ENCODE assay signal across 8 cellular contexts in the genomic region with DNA sequence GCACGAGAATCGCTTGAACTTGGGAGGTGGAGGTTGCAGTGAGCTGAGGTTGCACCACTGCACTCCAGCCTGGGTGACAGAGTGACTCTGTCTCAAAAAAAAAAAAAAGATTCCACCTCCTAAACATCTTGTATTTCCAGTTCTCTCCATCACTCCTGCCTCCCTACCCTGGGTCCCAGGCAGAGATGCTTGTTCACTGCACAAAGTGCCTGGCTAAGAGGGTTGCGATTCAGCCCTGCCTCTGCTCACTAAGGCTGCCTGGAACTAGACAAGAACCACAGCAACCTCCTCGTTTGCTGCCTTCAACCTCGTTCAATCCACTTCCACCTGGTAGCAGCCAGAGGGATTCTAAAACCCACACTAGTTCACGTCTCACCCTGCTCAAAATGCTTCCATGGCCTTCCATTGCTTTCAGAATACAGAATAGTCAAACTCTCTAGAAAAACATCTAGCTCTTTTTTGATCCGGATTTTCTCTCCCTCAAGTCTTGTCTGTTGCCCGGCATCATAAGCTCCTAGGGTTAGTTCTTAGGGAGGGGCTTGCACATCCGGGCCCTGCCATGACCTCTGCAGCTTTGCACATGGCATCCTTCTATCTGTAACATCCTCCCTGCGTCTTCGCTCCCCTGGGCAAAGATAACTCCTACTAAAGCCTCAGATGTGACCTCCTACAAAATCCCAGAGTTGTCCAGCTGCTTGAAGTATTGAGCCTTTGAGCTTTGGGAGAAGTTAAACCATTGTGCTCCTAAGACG. TPM values are rescaled to one million over a fixed set of nuclear protein-coding genes. Genes with fewer than 3 reads are reported as not detected.
DNase-seq lines count a peak whose midpoint lies in the region; ATAC-seq and TF ChIP-seq lines count a peak whose summit lies in the region.

No MANE protein-coding gene starts in this region.

- peak overlapping the region; percentile 79 for H3K4me3 ChIP-seq in HUES64 (ENCODE audit: low read length)

- H3K27me3 ChIP-seq in HUES64 (ENCODE audit: insufficient read depth, low read length): no peaks in the 10 kb centered on the region

- peak; percentile 25 for DNase-seq in NCI-H146 (lab: John Stamatoyannopoulos, UW)
- DNase-seq in NCI-H146 treated with DMSO at 0.1 percent for 48 hours (lab: John Stamatoyannopoulos, UW; ENCODE audit: unreplicated experiment): no peak
- DNase-seq in NOMO-1 treated with dmso at 0.1 percent for 144 hours (lab: John Stamatoyannopoulos, UW; ENCODE audit: unreplicated experiment): no peak
- no peak for DNase-seq in hippocampal formation (lab: John Stamatoyannopoulos, UW)

- H3K36me3 Mint-ChIP-seq in activated naive CD8-positive, alpha-beta T cell: peaks cover 6% of the 10 kb centered on the region
- peaks cover 10% of the 10 kb centered on the region for H3K36me3 Mint-ChIP-seq in nephron (ENCODE audit: low read depth)

- H3K4me3 Mint-ChIP-seq in activated naive CD8-positive, alpha-beta T cell: peak overlapping the region; percentile 93
- peak overlapping the region; percentile 86 to 89 (median 89) for H3K4me3 Mint-ChIP-seq in nephron

- no peak for TF ChIP-seq CTCF in nephron (IDR thresholded peaks at IDR 0.05; ENCODE audit: unreplicated experiment in 3 of 3)

- H3K36me3 ChIP-seq in HUES64 (ENCODE audit: insufficient read depth, low read length): peaks cover 30% of the 10 kb centered on the region

- peaks cover 18% of the 10 kb centered on the region for H3K4me1 ChIP-seq in HUES64 (ENCODE audit: insufficient read depth, low read length)

- no peaks in the 10 kb centered on the region for H3K27me3 Mint-ChIP-seq in activated naive CD8-positive, alpha-beta T cell
- H3K27me3 Mint-ChIP-seq in nephron (ENCODE audit: low read depth): no peaks in the 10 kb centered on the region

- peak overlapping the region; percentile 98 for H3K27ac Mint-ChIP-seq in activated naive CD8-positive, alpha-beta T cell
- no peak overlapping the region for H3K27ac Mint-ChIP-seq in nephron

- ATAC-seq in GM19463 (IDR thresholded peaks at IDR 0.05; ENCODE audit: unreplicated experiment): no peak

- H3K9ac ChIP-seq in HUES64 (ENCODE audit: low read depth, low read length): 0 out of 2 replicates have a peak overlapping the region, but pooled peaks have one; percentile 100

- peaks cover 24% of the 10 kb centered on the region for H3K4me1 Mint-ChIP-seq in activated naive CD8-positive, alpha-beta T cell (ENCODE audit: low read depth)
- H3K4me1 Mint-ChIP-seq in nephron: peaks cover 17% of the 10 kb centered on the region

- no peaks in the 10 kb centered on the region for H3K9me3 Mint-ChIP-seq in activated naive CD8-positive, alpha-beta T cell (ENCODE audit: low read depth)
- H3K9me3 Mint-ChIP-seq in nephron: no peaks in the 10 kb centered on the region

- no peaks in the 10 kb centered on the region for H3K9me3 ChIP-seq in HUES64 (ENCODE audit: insufficient read depth, low read depth, low read length)

- H3K27ac ChIP-seq in HUES64 (ENCODE audit: low read depth, low read length): no peak overlapping the region

- 82% methylated on average over 12 of the region's 12 CpGs for WGBS in HUES64

RNA-seq across cellular contexts. Expression of a gene that starts 1.0 kb away (rescaled TPM):
- 122 TPM for polyA plus RNA-seq in HUES64 (2013, experiment 1 of 2)
- 104 TPM for polyA plus RNA-seq in HUES64 (2013, experiment 2 of 2)

RNA-seq across cellular contexts. Expression of a gene that starts 6.7 kb away (rescaled TPM):
- 8.8 TPM for polyA plus RNA-seq in HUES64 (2013, experiment 1 of 2)
- 10.8 TPM for polyA plus RNA-seq in HUES64 (2013, experiment 2 of 2)

RNA-seq across cellular contexts. Expression of a gene that starts 31.8 kb away (rescaled TPM):
- polyA plus RNA-seq in HUES64 (2013, experiment 1 of 2): 26.3 TPM
- polyA plus RNA-seq in HUES64 (2013, experiment 2 of 2): 30.9 TPM
